ENCODE assay signal across 9 cellular contexts in genomic region chr10:86970152-86970886, GRCh38. TPM values are rescaled to one million over a fixed set of nuclear protein-coding genes. Genes with fewer than 3 reads are reported as not detected.
DNase-seq lines count a peak whose midpoint lies in the region; ATAC-seq, FAIRE-seq and TF ChIP-seq lines count a peak whose summit lies in the region.
"Had no signal": no experiment of that assay in that cellular context is flagged by ENCODE, and none has a peak within 500 bp of the region (broad histone marks: within the 10 kb centered on the region; RNA-seq: fewer than 3 reads in every experiment).

No MANE protein-coding gene starts in this region.

- H2BK20ac ChIP-seq in H1 (ENCODE audit: low read length) = no peak overlapping the region

- no peak overlapping the region for H4K5ac ChIP-seq in H1 (ENCODE audit: insufficient read length, low read depth, low read length)

- CTCF ChIA-PET in H1 (lab: Charles Lee; ENCODE audit: partially characterized antibody) = interaction anchor here (0.7 to 22.5 kb wide), 11 partner anchors 7 to 338 kb away, joined by 3 to 975 read pairs (median 4); partner anchors contain the start of genes MMRN2 and SNCG

- no peak for TF ChIP-seq EP300 in H1 (IDR thresholded peaks at IDR 0.05; ENCODE audit: borderline replicate concordance in 1 of 2, low read depth in 2 of 2, low read length in 2 of 2)

- no peak overlapping the region for H2BK120ac ChIP-seq in H1 (replicated peaks; ENCODE audit: low read depth, low read length)

- TF ChIP-seq CTCF in GM12864 (IDR thresholded peaks at IDR 0.05; ENCODE audit: low read depth, low read length, missing control alignments) = no peak
- no peak for TF ChIP-seq CTCF in H1 (IDR thresholded peaks at IDR 0.05; ENCODE audit: control extremely low read depth in 1 of 3, insufficient read depth in 1 of 3, low read depth in 1 of 3, low read length in 3 of 3)

- peak overlapping the region; percentile 68 to 75 for H3K4me2 ChIP-seq in H1 (ENCODE audit: insufficient read depth in 1 of 2, low read depth in 2 of 2, low read length in 2 of 2)

- WGBS in H1 (ENCODE audit: extremely low coverage in 1 of 2, insufficient coverage in 1 of 2, insufficient read length in 1 of 2, insufficient replicate concordance in 2 of 2, low coverage in 1 of 2, low lambda C conversion rate in 2 of 2, missing lambda C conversion rate in 1 of 2), 2 experiments = 49% methylated on average over 25 of the region's 27 CpGs; no CpG with 5 or more reads in 1 of the 2 experiments
- WGBS in mesodermal cell (ENCODE audit: insufficient coverage in 2 of 2), 2 experiments = 10 to 20% methylated on average over 15 to 24 of the region's 27 CpGs

- H3K9ac ChIP-seq in H1 (replicated peaks in 1 of 4; ENCODE audit: extremely low read depth in 1 of 4, low read depth in 3 of 4, low read length in 3 of 4) = no peak overlapping the region

- H2AFZ ChIP-seq in H1 (ENCODE audit: low read length) = no peak overlapping the region; the same call in 1 of the 2 replicates

- peak overlapping the region; percentile 42 for H3K18ac ChIP-seq in H1 (ENCODE audit: extremely low read depth, low read length)

- H3K4me3 ChIP-seq in GM12864 (ENCODE audit: low read depth, low read length) = peak overlapping the region; percentile 83
- peak overlapping the region; percentile 34 to 68 (median 46) for H3K4me3 ChIP-seq in H1 (ENCODE audit: extremely low read depth in 1 of 4, insufficient read depth in 2 of 4, low read depth in 3 of 4, low read length in 4 of 4)
- peak overlapping the region; percentile 51 for H3K4me3 ChIP-seq in mesodermal cell (ENCODE audit: extremely low read depth, insufficient read depth, low read length, poor library complexity, severe bottlenecking)

- H3K4me1 ChIP-seq in H1 (replicated peaks in 1 of 4; ENCODE audit: control insufficient read depth in 3 of 4, insufficient read depth in 4 of 4, low read length in 3 of 4) = peaks cover 4 to 36% (median 29%) of the 10 kb centered on the region in 4 experiments
- H3K4me1 ChIP-seq in mesodermal cell (ENCODE audit: control insufficient read depth, insufficient read depth, low read length, poor library complexity, severe bottlenecking) = peaks cover 30% of the 10 kb centered on the region

- H3K9me3 ChIP-seq in H1 (ENCODE audit: insufficient read depth in 2 of 2, low read depth in 1 of 2, low read length in 1 of 2) (no peaks in the 10 kb centered on the region), mesodermal cell (ENCODE audit: control insufficient read depth, low read length) (no peaks in the 10 kb centered on the region)

- no peak overlapping the region for H2BK15ac ChIP-seq in H1 (ENCODE audit: low read length)

- no peak overlapping the region for H3K14ac ChIP-seq in H1 (ENCODE audit: insufficient read length)

- H3K23me2 ChIP-seq in H1 (ENCODE audit: low read depth, low read length) = peaks cover 12% of the 10 kb centered on the region; the same call in 1 of the 2 replicates

- no peaks in the 10 kb centered on the region for H3K79me1 ChIP-seq in H1 (ENCODE audit: low read depth, low read length)

- no peak overlapping the region for H3K23ac ChIP-seq in H1 (ENCODE audit: insufficient read length)

- FAIRE-seq in H1 (lab: Jason Lieb, UNC) = no peak
- FAIRE-seq in urothelium cell line (lab: Jason Lieb, UNC) = no peak

- no peaks in the 10 kb centered on the region for H3K36me3 ChIP-seq in H1 (ENCODE audit: control insufficient read depth in 2 of 4, insufficient read depth in 4 of 4, low read length in 3 of 4)
- H3K36me3 ChIP-seq in mesodermal cell (ENCODE audit: control insufficient read depth, insufficient read depth, low read length) = no peaks in the 10 kb centered on the region

- H3K79me2 ChIP-seq in H1 (ENCODE audit: control insufficient read depth in 1 of 2, insufficient read depth in 2 of 2, low read length in 2 of 2) = no peaks in the 10 kb centered on the region

- H3K27me3 ChIP-seq in H1 (replicated peaks in 1 of 4; ENCODE audit: control insufficient read depth in 3 of 4, extremely low read depth in 1 of 4, insufficient read depth in 3 of 4, low read length in 3 of 4) = peaks cover 1 to 20% (median 16%) of the 10 kb centered on the region in 4 experiments

- no peak overlapping the region for H2AK5ac ChIP-seq in H1 (ENCODE audit: low read depth, low read length)

- no peak for TF ChIP-seq POLR2A in H1 (IDR thresholded peaks at IDR 0.05; ENCODE audit: control extremely low read depth in 1 of 2, low read depth in 2 of 2, low read length in 2 of 2)

- 0 out of 2 replicates have a peak overlapping the region, but pooled peaks have one; percentile 13 for H2BK12ac ChIP-seq in H1 (ENCODE audit: low read depth, low read length)

- no peak overlapping the region for H2BK5ac ChIP-seq in H1 (ENCODE audit: low read depth, low read length)

- ATAC-seq in HG03439 (IDR thresholded peaks at IDR 0.05; ENCODE audit: unreplicated experiment) = no peak

- no peak overlapping the region for H3K56ac ChIP-seq in H1 (replicated peaks; ENCODE audit: insufficient read length, low read depth, low read length)

- no peak overlapping the region; the same call in 1 of the 2 replicates for H4K8ac ChIP-seq in H1 (ENCODE audit: extremely low read depth, insufficient read depth, low read length)

- no peak overlapping the region for H3K27ac ChIP-seq in H1 (ENCODE audit: low read depth, low read length)
- H3K27ac ChIP-seq in mesodermal cell (ENCODE audit: low read depth, low read length, severe bottlenecking) = peak overlapping the region; percentile 84

- TF ChIP-seq RAD21 in H1 (IDR thresholded peaks at IDR 0.05 in 1 of 2, conservative IDR thresholded peaks at IDR 0.05 in 1 of 2; ENCODE audit: low read depth in 2 of 2, low read length in 2 of 2) = no peak

- DNase-seq in GM12864 (ENCODE audit: low read depth) = no peak
- DNase-seq in RPMI7951 (ENCODE audit: low read depth) = peak; percentile 84
- DNase-seq in H1 (ENCODE audit: low read depth in 1 of 2, low spot score in 2 of 2) = peak in 1 of 2 experiments; percentile 70
- peak; percentile 76 for DNase-seq in urothelium cell line (ENCODE audit: low spot score)
- no peak for DNase-seq in NCI-H526 treated with DMSO at 0.1 percent for 48 hours (lab: John Stamatoyannopoulos, UW)
- no peak for DNase-seq in NAMALWA (ENCODE audit: low spot score)

- no peak overlapping the region for H3K4ac ChIP-seq in H1 (replicated peaks; ENCODE audit: insufficient read length, low read depth, low read length)

- POLR2A ChIA-PET in H1 (lab: Charles Lee; ENCODE audit: partially characterized antibody) = interaction anchor here (0.8 to 3.2 kb wide), 12 partner anchors 8 to 122 kb away, joined by 3 to 14 read pairs (median 4); partner anchors contain the start of gene SNCG

- peak overlapping the region; percentile 10 for H4K91ac ChIP-seq in H1 (replicated peaks; ENCODE audit: insufficient read length, low read length)

- no peaks in the 10 kb centered on the region for H4K20me1 ChIP-seq in H1 (replicated peaks in 1 of 2; ENCODE audit: control insufficient read depth in 1 of 2, insufficient read depth in 2 of 2, low read length in 2 of 2)

RNA-seq across cellular contexts. Expression of gene ADIRF, which starts 2.0 kb away (rescaled TPM):
- total RNA-seq in RPMI7951 (2014; rRNA removed; shearing (Covaris generic)) = 0.49 and 0.84 TPM in 2 replicates
- not detected in 2 replicates for total RNA-seq in H1 (2021; fragmentation: NEBNext Ultra II Directional; extraction: Animal tissue kit (Norgen Biotek cat#: 25700))
- polyA plus RNA-seq in H1 (2011; rRNA removed) = not detected in 2 replicates
- polyA plus RNA-seq in H1 (2011; cell fraction: cytosol; rRNA removed) = not detected
- polyA plus RNA-seq in H1 (2011; cell fraction: nucleus; rRNA removed) = not detected
- polyA plus RNA-seq in H1 (2012, experiment 1 of 2) = not detected in 4 replicates
- polyA plus RNA-seq in H1 (2012, experiment 2 of 2) = not detected
- polyA plus RNA-seq in H1 (2013, experiment 1 of 2) = 0.08 TPM
- 0.20 TPM for polyA plus RNA-seq in H1 (2013, experiment 2 of 2)
- polyA minus RNA-seq in H1 (2011; rRNA and poly(A)+ RNA removed) = not detected in 2 replicates
- polyA minus RNA-seq in H1 (2011; cell fraction: cytosol; rRNA and poly(A)+ RNA removed) = not detected
- polyA minus RNA-seq in H1 (2011; cell fraction: nucleus; rRNA and poly(A)+ RNA removed) = not detected
- polyA plus RNA-seq in mesodermal cell (2013, experiment 1 of 2) = 0.48 TPM
- not detected for polyA plus RNA-seq in mesodermal cell (2013, experiment 2 of 2)

RNA-seq across cellular contexts. Expression of gene SNCG, which starts 11.9 kb away (rescaled TPM):
- total RNA-seq in RPMI7951 (2014; rRNA removed; shearing (Covaris generic)) = 0.59 and 1.6 TPM in 2 replicates
- 4.4 and 4.8 TPM in 2 replicates for total RNA-seq in H1 (2021; fragmentation: NEBNext Ultra II Directional; extraction: Animal tissue kit (Norgen Biotek cat#: 25700))
- polyA plus RNA-seq in H1 (2011; rRNA removed) = 12.2 and 14.6 TPM in 2 replicates
- 22.4 TPM for polyA plus RNA-seq in H1 (2011; cell fraction: cytosol; rRNA removed)
- polyA plus RNA-seq in H1 (2011; cell fraction: nucleus; rRNA removed) = 13.2 TPM
- 6.8 to 14.9 TPM (median 10.7 TPM) in 4 replicates for polyA plus RNA-seq in H1 (2012, experiment 1 of 2)
- 8.0 TPM for polyA plus RNA-seq in H1 (2012, experiment 2 of 2)
- polyA plus RNA-seq in H1 (2013, experiment 1 of 2) = 6.2 TPM
- 5.9 TPM for polyA plus RNA-seq in H1 (2013, experiment 2 of 2)
- polyA minus RNA-seq in H1 (2011; rRNA and poly(A)+ RNA removed) = 0.88 and 3.1 TPM in 2 replicates
- 3.0 TPM for polyA minus RNA-seq in H1 (2011; cell fraction: cytosol; rRNA and poly(A)+ RNA removed)
- polyA minus RNA-seq in H1 (2011; cell fraction: nucleus; rRNA and poly(A)+ RNA removed) = 4.1 TPM
- polyA plus RNA-seq in mesodermal cell (2013, experiment 1 of 2) = 23.5 TPM
- 18.6 TPM for polyA plus RNA-seq in mesodermal cell (2013, experiment 2 of 2)

RNA-seq across cellular contexts. Expression of gene MMRN2, which starts 12.9 kb away (rescaled TPM):
- 0.39 and 0.60 TPM in 2 replicates for total RNA-seq in RPMI7951 (2014; rRNA removed; shearing (Covaris generic))
- total RNA-seq in H1 (2021; fragmentation: NEBNext Ultra II Directional; extraction: Animal tissue kit (Norgen Biotek cat#: 25700)) = 0.96 and 1.2 TPM in 2 replicates
- 1.1 and 1.2 TPM in 2 replicates for polyA plus RNA-seq in H1 (2011; rRNA removed)
- 3.0 TPM for polyA plus RNA-seq in H1 (2011; cell fraction: cytosol; rRNA removed)
- 2.9 TPM for polyA plus RNA-seq in H1 (2011; cell fraction: nucleus; rRNA removed)
- 0.52 to 2.5 TPM (median 2.0 TPM) in 4 replicates for polyA plus RNA-seq in H1 (2012, experiment 1 of 2)
- 0.93 TPM for polyA plus RNA-seq in H1 (2012, experiment 2 of 2)
- 2.1 TPM for polyA plus RNA-seq in H1 (2013, experiment 1 of 2)
- polyA plus RNA-seq in H1 (2013, experiment 2 of 2) = 1.8 TPM
- 2.3 and 2.7 TPM in 2 replicates for polyA minus RNA-seq in H1 (2011; rRNA and poly(A)+ RNA removed)
- 1.1 TPM for polyA minus RNA-seq in H1 (2011; cell fraction: cytosol; rRNA and poly(A)+ RNA removed)
- 1.4 TPM for polyA minus RNA-seq in H1 (2011; cell fraction: nucleus; rRNA and poly(A)+ RNA removed)
- 46.3 TPM for polyA plus RNA-seq in mesodermal cell (2013, experiment 1 of 2)
- polyA plus RNA-seq in mesodermal cell (2013, experiment 2 of 2) = 27.6 TPM

RNA-seq across cellular contexts. Expression of gene FAM25A, which starts 49.8 kb away (rescaled TPM):
- not detected in 2 replicates for total RNA-seq in RPMI7951 (2014; rRNA removed; shearing (Covaris generic))
- total RNA-seq in H1 (2021; fragmentation: NEBNext Ultra II Directional; extraction: Animal tissue kit (Norgen Biotek cat#: 25700)) = not detected in 2 replicates
- not detected in 2 replicates for polyA plus RNA-seq in H1 (2011; rRNA removed)
- not detected for polyA plus RNA-seq in H1 (2011; cell fraction: cytosol; rRNA removed)
- not detected for polyA plus RNA-seq in H1 (2011; cell fraction: nucleus; rRNA removed)
- polyA plus RNA-seq in H1 (2012, experiment 1 of 2) = not detected in 4 replicates
- polyA plus RNA-seq in H1 (2012, experiment 2 of 2) = not detected
- polyA plus RNA-seq in H1 (2013, experiment 1 of 2) = not detected
- not detected for polyA plus RNA-seq in H1 (2013, experiment 2 of 2)
- polyA minus RNA-seq in H1 (2011; rRNA and poly(A)+ RNA removed) = not detected in 2 replicates
- not detected for polyA minus RNA-seq in H1 (2011; cell fraction: cytosol; rRNA and poly(A)+ RNA removed)
- not detected for polyA minus RNA-seq in H1 (2011; cell fraction: nucleus; rRNA and poly(A)+ RNA removed)
- not detected for polyA plus RNA-seq in mesodermal cell (2013, experiment 1 of 2)
- polyA plus RNA-seq in mesodermal cell (2013, experiment 2 of 2) = not detected
- total RNA-seq: subcutaneous adipose tissue had no signal

Comparison
In these comparisons a context has a peak if more than half of its experiments do, and no peak if none do; other contexts are left out.
1. DNase-seq: peak in RPMI7951 (single experiment) and urothelium cell line (single experiment); none in GM12864 (single experiment), NCI-H526 treated with DMSO at 0.1 percent for 48 hours (single experiment) and NAMALWA (single experiment).
2. Peak in every context shown above with its lines, with median percentiles within 50 percentile points of each other: H3K4me3 ChIP-seq.